In the genomic region with DNA sequence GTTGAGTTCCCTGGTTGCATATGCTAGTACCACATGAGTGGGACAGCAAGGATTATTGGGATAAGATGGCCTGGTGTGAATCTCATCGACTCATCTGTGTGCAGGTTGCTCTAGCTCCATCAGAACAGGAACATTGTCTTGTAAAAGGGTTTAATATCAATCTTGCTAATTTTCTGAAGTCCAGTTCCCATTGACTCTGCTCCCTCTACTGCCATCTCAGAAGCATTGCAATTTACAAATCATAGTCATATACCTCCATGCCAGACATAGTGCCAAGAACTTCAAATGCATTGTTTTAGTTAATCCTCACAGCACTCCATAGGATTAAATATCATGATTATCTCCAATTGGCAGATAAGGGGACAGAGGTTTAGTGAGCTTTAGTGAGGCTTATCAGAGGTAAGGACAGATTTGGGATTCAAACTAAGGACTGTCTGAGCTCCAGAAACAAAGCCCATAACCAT, we compare ENCODE assay signal across 8 cellular contexts. TPM values are rescaled to one million over a fixed set of nuclear protein-coding genes. Genes with fewer than 3 reads are reported as not detected.
DNase-seq lines count a peak whose midpoint lies in the region; ATAC-seq and TF ChIP-seq lines count a peak whose summit lies in the region.

No MANE protein-coding gene starts in this region.

- H3K9ac ChIP-seq in SK-N-MC (ENCODE audit: insufficient read length), result no peak overlapping the region

- H3K36me3 ChIP-seq in SK-N-MC (ENCODE audit: insufficient read depth, low read length), result no peaks in the 10 kb centered on the region
- no peaks in the 10 kb centered on the region for H3K36me3 ChIP-seq in esophagus squamous epithelium

- intact Hi-C loops in esophagus squamous epithelium (cut with DNase I), result loop anchor here (5.0 kb wide), 1 partner anchor 103 kb away; no protein-coding TSS in a partner anchor

- H3K27ac ChIP-seq in SK-N-MC (no peak overlapping the region), esophagus squamous epithelium (no peak overlapping the region)

- WGBS in esophagus squamous epithelium, 2 donors, result 33 to 50% methylated on average over 1 of the region's 1 CpG

- H3K27me3 ChIP-seq in esophagus squamous epithelium, result peaks cover 0 to 5% (median 0%) of the 10 kb centered on the region in 4 donors

- in situ Hi-C loops in KBM-7 (cut with MboI; ENCODE audit: low pct_unique_long_range_greater_than_20kb, low sequenced_read_pairs), result loop anchor here (10.0 kb wide), 1 partner anchor 101 kb away; no protein-coding TSS in a partner anchor

- peaks cover 0 to 7% (median 0%) of the 10 kb centered on the region in 3 donors for H3K4me1 ChIP-seq in esophagus squamous epithelium

- H3K4me3 ChIP-seq in SK-N-MC, result no peak overlapping the region
- H3K4me3 ChIP-seq in esophagus squamous epithelium, result no peak overlapping the region
- no peak overlapping the region for H3K4me3 ChIP-seq in skeletal muscle cell (ENCODE audit: low read depth, low read length)

- no peak for TF ChIP-seq POLR2A in esophagus squamous epithelium (IDR thresholded peaks at IDR 0.05)

- DNase-seq in COR-L47 (lab: John Stamatoyannopoulos, UW) (peak; percentile 38), KBM-7 (peak; percentile 60), SK-N-MC (ENCODE audit: low read depth, low spot score) (peak; percentile 24), esophagus squamous epithelium (lab: John Stamatoyannopoulos, UW) (no peak), skeletal muscle cell (ENCODE audit: low read depth) (peak; percentile 30)
- DNase-seq in activated CD4-positive, CD25-positive, alpha-beta regulatory T cell treated with anti-CD3 and anti-CD28 coated beads, Interleukin-2, amount 50 U/mL, for 72 hours, result no peak
- DNase-seq in stimulated activated CD4-positive, alpha-beta T cell treated with anti-CD3 and anti-CD28 coated beads, Interleukin-4, amount 100 ng/mL, for 24 hours, result no peak

- TF ChIP-seq CTCF in esophagus squamous epithelium (IDR thresholded peaks at IDR 0.05), result peak; percentile 13 to 64 (median 40)

- no peaks in the 10 kb centered on the region for H3K9me3 ChIP-seq in SK-N-MC (ENCODE audit: low read depth, low read length)
- H3K9me3 ChIP-seq in esophagus squamous epithelium, result no peaks in the 10 kb centered on the region

- ATAC-seq in GM18870 (IDR thresholded peaks at IDR 0.05; ENCODE audit: unreplicated experiment), result peak; percentile 54

RNA-seq across cellular contexts. Expression of gene STAT4, which starts 4.8 kb away (rescaled TPM):
- 1 to 10 TPM in 3 of 4 donors, under 1 TPM in 1; 0.47 to 3.2 (median 2.1) TPM for total RNA-seq in esophagus squamous epithelium

Comparison
In these comparisons a context has a peak if more than half of its experiments do, and no peak if none do; other contexts are left out.
1. DNase-seq: peak in COR-L47 (single experiment), KBM-7 (single experiment), SK-N-MC (single experiment) and skeletal muscle cell (single experiment); none in esophagus squamous epithelium (single experiment), activated CD4-positive, CD25-positive, alpha-beta regulatory T cell treated with anti-CD3 and anti-CD28 coated beads, Interleukin-2, amount 50 U/mL, for 72 hours (single experiment) and stimulated activated CD4-positive, alpha-beta T cell treated with anti-CD3 and anti-CD28 coated beads, Interleukin-4, amount 100 ng/mL, for 24 hours (single experiment).